In the genomic region with DNA sequence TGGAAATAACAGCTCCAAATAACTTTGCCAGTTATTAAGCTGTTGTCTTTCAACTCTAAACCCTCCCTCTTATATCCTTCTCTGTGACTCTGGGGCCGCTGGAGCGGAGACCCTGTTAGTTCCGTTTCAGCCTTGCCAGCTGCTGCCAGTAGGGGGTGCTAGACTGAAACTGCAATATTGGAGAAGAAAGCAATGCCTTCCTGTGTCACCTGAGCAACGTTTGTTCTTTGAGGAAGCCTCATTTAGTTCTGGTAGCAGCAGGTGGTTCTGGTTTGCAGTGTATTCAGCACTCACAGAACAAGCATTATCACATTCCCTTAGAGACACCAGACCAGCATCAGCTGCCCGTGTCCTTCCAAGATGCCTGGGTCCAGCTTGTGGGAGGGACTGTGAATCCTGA, we compare ENCODE assay signal across 9 cellular contexts. TPM values are rescaled to one million over a fixed set of nuclear protein-coding genes. Genes with fewer than 3 reads are reported as not detected.
DNase-seq lines count a peak whose midpoint lies in the region; ATAC-seq, FAIRE-seq and TF ChIP-seq lines count a peak whose summit lies in the region.
"Had no signal": no experiment of that assay in that cellular context is flagged by ENCODE, and none has a peak within 500 bp of the region (broad histone marks: within the 10 kb centered on the region; RNA-seq: fewer than 3 reads in every experiment).

No MANE protein-coding gene starts in this region.

- H3K9me2 ChIP-seq in PC-9 (ENCODE audit: insufficient read depth) = no peaks in the 10 kb centered on the region

- no peak overlapping the region for H3K4me3 ChIP-seq in BE2C (ENCODE audit: low read depth, low read length)
- H3K4me3 ChIP-seq in PC-9 = no peak overlapping the region
- H3K4me3 ChIP-seq: spleen had no signal

- no peak for ATAC-seq in HG02870 (IDR thresholded peaks at IDR 0.05; ENCODE audit: unreplicated experiment)

- H3K36me3 Mint-ChIP-seq in glutamatergic neuron (ENCODE audit: unreplicated experiment) = no peaks in the 10 kb centered on the region

- CTCF ChIA-PET in PC-9 (lab: Charles Lee) = no interaction called here

- H3K36me3 ChIP-seq in BE2C (no peaks in the 10 kb centered on the region), PC-9 (ENCODE audit: low read depth) (no peaks in the 10 kb centered on the region)
- H3K36me3 ChIP-seq: spleen had no signal

- no peaks in the 10 kb centered on the region for H3K4me1 Mint-ChIP-seq in glutamatergic neuron (ENCODE audit: low read depth, unreplicated experiment)

- no peaks in the 10 kb centered on the region for H4K20me1 ChIP-seq in PC-9 (ENCODE audit: insufficient read depth)

- DNase-seq in BE2C (peak; percentile 28), GM18507 (ENCODE audit: extremely low spot score, insufficient read length, low read depth) (no peak), PC-9 (no peak), glutamatergic neuron (peak; percentile 20), NCI-H2081 treated with DMSO at 0.1 percent for 48 hours (lab: John Stamatoyannopoulos, UW) (no peak), posterior vena cava (ENCODE audit: low spot score) (no peak), mucosa of gallbladder (ENCODE audit: low spot score) (no peak)
- DNase-seq: spleen had no signal

- H3K4me2 ChIP-seq in PC-9 = no peak overlapping the region

- POLR2A ChIA-PET in PC-9 (lab: Charles Lee; ENCODE audit: unreplicated experiment) = no interaction called here

- H3K4me3 Mint-ChIP-seq in glutamatergic neuron (ENCODE audit: unreplicated experiment) = no peak overlapping the region

- FAIRE-seq in GM18507 (lab: Jason Lieb, UNC) = peak; percentile 58

- no peaks in the 10 kb centered on the region for H3F3A ChIP-seq in PC-9 (ENCODE audit: insufficient read depth, low read depth)

- H3K27me3 ChIP-seq in BE2C = no peaks in the 10 kb centered on the region; the same call in 1 of the 2 replicates
- H3K27me3 ChIP-seq in PC-9 (ENCODE audit: insufficient read depth, low read depth) = no peaks in the 10 kb centered on the region

- TF ChIP-seq CTCF in BE2C (IDR thresholded peaks at IDR 0.05; ENCODE audit: low read depth, low read length) = peak; percentile 79
- peak; percentile 66 for TF ChIP-seq CTCF in PC-9 (conservative IDR thresholded peaks at IDR 0.05)
- TF ChIP-seq CTCF in glutamatergic neuron (IDR thresholded peaks at IDR 0.05; ENCODE audit: partially characterized antibody, unreplicated experiment) = peak; percentile 70

- no peak overlapping the region for H3K27ac Mint-ChIP-seq in glutamatergic neuron (ENCODE audit: unreplicated experiment)

- no peaks in the 10 kb centered on the region for H3K4me1 ChIP-seq in BE2C
- no peaks in the 10 kb centered on the region for H3K4me1 ChIP-seq in PC-9 (replicated peaks; ENCODE audit: insufficient read depth)
- H3K4me1 ChIP-seq: spleen had no signal

- H3K79me2 ChIP-seq in PC-9 (ENCODE audit: low read depth) = no peaks in the 10 kb centered on the region

- no peaks in the 10 kb centered on the region for H3K9me3 Mint-ChIP-seq in glutamatergic neuron (ENCODE audit: unreplicated experiment)

- no peak overlapping the region for H2AFZ ChIP-seq in PC-9

- no peak overlapping the region for H3K27ac ChIP-seq in PC-9
- H3K27ac ChIP-seq: spleen had no signal

- H3K9me3 ChIP-seq in BE2C = no peaks in the 10 kb centered on the region
- no peaks in the 10 kb centered on the region for H3K9me3 ChIP-seq in PC-9 (ENCODE audit: insufficient read depth, low read depth)
- H3K9me3 ChIP-seq: spleen had no signal

- intact Hi-C loops in PC-9 (cut with micrococcal nuclease; ENCODE audit: unreplicated experiment) = no loop called here
- intact Hi-C loops in posterior vena cava (cut with DNase I) = no loop called here

- no TSS peak for BruUV-seq in PC-9 (replicated peaks; lab: Mats Ljungman, UMichigan)

- peaks cover 3% of the 10 kb centered on the region for H3K27me3 Mint-ChIP-seq in glutamatergic neuron (ENCODE audit: unreplicated experiment)

RNA-seq across cellular contexts. Expression of a gene that starts 22.9 kb away (rescaled TPM):
- polyA plus RNA-seq in BE2C (2012; ENCODE audit: insufficient read depth, insufficient read length, low read depth) = 0.25 TPM
- total RNA-seq in PC-9 (2021) = 42.9 and 51.5 TPM in 2 replicates
- total RNA-seq in glutamatergic neuron (ENCODE audit: unreplicated experiment) = 11.4 TPM
- 10 to 100 TPM; 68.5 to 84.2 TPM for total RNA-seq in posterior vena cava
- 36.8 TPM for total RNA-seq in mucosa of gallbladder

Comparison
In these comparisons a context has a peak if more than half of its experiments do, and no peak if none do; other contexts are left out.
1. DNase-seq: peak in BE2C (single experiment) and glutamatergic neuron (single experiment); none in GM18507 (single experiment), PC-9 (0 of 2), NCI-H2081 treated with DMSO at 0.1 percent for 48 hours (single experiment), posterior vena cava (single experiment) and mucosa of gallbladder (single experiment).
2. Peak in every context shown above with its lines, with median percentiles within 50 percentile points of each other: CTCF ChIP-seq.